In genomic region chr3:94433811-94434210, GRCh38 we compare ENCODE assay signal across 16 cellular contexts.
A peak's percentile ranks its signal among the peaks of the same experiment; 100 is the strongest.
DNase-seq lines count a peak whose midpoint lies in the region; ATAC-seq and TF ChIP-seq lines count a peak whose summit lies in the region.
"Had no signal": no experiment of that assay in that cellular context is flagged by ENCODE, and none has a peak within 500 bp of the region (broad histone marks: within the 10 kb centered on the region; RNA-seq: fewer than 3 reads in every experiment).

No MANE protein-coding gene starts in this region.

- H3K9me3 ChIP-seq in MG63: 0 out of 2 replicates have a peak, but pooled peaks cover 2% of the 10 kb centered on the region

- H3K36me3 ChIP-seq in MG63: no peaks in the 10 kb centered on the region

- H3K4me3 ChIP-seq in MG63: no peak overlapping the region
- no peak overlapping the region for H3K4me3 ChIP-seq in cardiac fibroblast (replicated peaks in 1 of 2; ENCODE audit: low read depth in 2 of 2, low read length in 2 of 2)

- DNase-seq in ELR (ENCODE audit: low read depth) (peak; percentile 37), MG63 (peak; percentile 14), cardiac fibroblast (ENCODE audit: low read depth in 2 of 2) (peak; percentile 13 to 59), iris pigment epithelial cell (ENCODE audit: low read depth) (peak; percentile 53), SKM-1 (lab: John Stamatoyannopoulos, UW; ENCODE audit: unreplicated experiment) (no peak), foreskin melanocyte (no peak)
- DNase-seq in activated effector memory CD4-positive, alpha-beta T cell treated with anti-CD3 and anti-CD28 coated beads, Interleukin-2, amount 50 U/mL, for 16 hours: no peak
- DNase-seq: DMS53, GF-D8, NCI-H1092, NCI-H1436, NCI-H187 treated with DMSO at 0.1 percent for 48 hours, NCI-H2107, NCI-H748 treated with DMSO at 0.1 percent for 48 hours had no signal

- ATAC-seq in HG02981 (IDR thresholded peaks at IDR 0.05; ENCODE audit: unreplicated experiment): no peak
- ATAC-seq: Panc1 had no signal

- no peak for TF ChIP-seq CTCF in cardiac fibroblast (IDR thresholded peaks at IDR 0.05; ENCODE audit: low read depth, low read length)

- H3K27me3 ChIP-seq in MG63: no peaks in the 10 kb centered on the region

Comparison
In these comparisons a context has a peak if more than half of its experiments do, and no peak if none do; other contexts are left out.
1. DNase-seq: peak in ELR (single experiment), MG63 (single experiment), cardiac fibroblast (2 of 2) and iris pigment epithelial cell (single experiment); none in activated effector memory CD4-positive, alpha-beta T cell treated with anti-CD3 and anti-CD28 coated beads, Interleukin-2, amount 50 U/mL, for 16 hours (single experiment), SKM-1 (single experiment) and foreskin melanocyte (single experiment).